Comparison of ENCODE assay signal across 11 cellular contexts in the genomic region with DNA sequence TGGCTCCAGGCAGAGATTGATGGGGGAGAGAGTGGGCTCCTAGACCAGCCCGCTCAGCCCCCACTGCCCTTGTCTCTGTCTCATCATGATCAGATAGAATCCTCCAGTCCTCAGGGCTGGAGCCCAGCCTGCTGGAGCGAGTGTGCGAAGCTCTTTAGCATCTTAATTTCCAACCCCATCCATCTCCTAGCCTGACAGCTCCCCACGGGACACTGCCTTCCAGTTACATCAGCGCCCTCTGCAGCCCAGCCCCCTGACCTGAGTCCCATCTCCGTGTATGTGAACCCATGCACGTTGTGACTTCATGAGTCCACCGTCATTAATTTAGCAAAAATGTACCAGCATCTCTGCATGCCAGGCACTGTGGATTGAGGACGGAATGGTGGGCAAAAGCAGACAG. TPM values are rescaled to one million over a fixed set of nuclear protein-coding genes. Genes with fewer than 3 reads are reported as not detected.
DNase-seq lines count a peak whose midpoint lies in the region; ATAC-seq, FAIRE-seq and TF ChIP-seq lines count a peak whose summit lies in the region.
"Had no signal": no experiment of that assay in that cellular context is flagged by ENCODE, and none has a peak within 500 bp of the region (broad histone marks: within the 10 kb centered on the region; RNA-seq: fewer than 3 reads in every experiment).

No MANE protein-coding gene starts in this region.

- TF ChIP-seq POLR2A in right lobe of liver (IDR thresholded peaks at IDR 0.05), result no peak

- peaks cover 10 to 13% (median 11%) of the 10 kb centered on the region in 3 donors for H3K4me1 Mint-ChIP-seq in T-cell

- ATAC-seq in right lobe of liver (peak; percentile 9 to 28 (median 18)), T-cell (replicated peaks in 1 of 4) (no peak)

- DNase-seq in D341Med (ENCODE audit: low spot score) (peak; percentile 72), WERI-Rb-1 (peak; percentile 92), right lobe of liver (no peak), superior temporal gyrus (ENCODE audit: extremely low spot score) (no peak), T-cell (no peak), HTR-8/SVneo (ENCODE audit: insufficient read length, low spot score) (no peak), SHP77 treated with DMSO at 0.1 percent for 48 hours (lab: John Stamatoyannopoulos, UW) (no peak)
- DNase-seq: GF-D8 had no signal

- no peaks in the 10 kb centered on the region for H3K36me3 Mint-ChIP-seq in T-cell

- no peak for FAIRE-seq in HTR-8/SVneo (lab: Jason Lieb, UNC)

- no peaks in the 10 kb centered on the region for H3K9me3 ChIP-seq in WERI-Rb-1 (ENCODE audit: severe bottlenecking)
- no peaks in the 10 kb centered on the region for H3K9me3 ChIP-seq in right lobe of liver

- TF ChIP-seq CTCF in WERI-Rb-1 (IDR thresholded peaks at IDR 0.05; ENCODE audit: low read depth, low read length) (peak; percentile 78), right lobe of liver (IDR thresholded peaks at IDR 0.05) (peak in 3 of 4 donors; percentile 12 to 22 (median 13))

- H3K9me3 Mint-ChIP-seq in T-cell, result no peaks in the 10 kb centered on the region
- H3K9me3 Mint-ChIP-seq: dendritic cell treated with granulocyte-macrophage colony-stimulating factor and Interleukin-4, amounts not matched to agents 40 ng/mL and 50 ng/mL, for 4 days had no signal

- H3K36me3 ChIP-seq in WERI-Rb-1 (peaks cover 3% of the 10 kb centered on the region), right lobe of liver (no peaks in the 10 kb centered on the region)

- peaks cover 0 to 4% (median 0%) of the 10 kb centered on the region in 4 donors for H3K4me1 ChIP-seq in right lobe of liver

- no peaks in the 10 kb centered on the region for H3K27me3 Mint-ChIP-seq in T-cell

- TF ChIP-seq EP300 in Ishikawa (IDR thresholded peaks at IDR 0.05; ENCODE audit: borderline replicate concordance), result no peak

- intact Hi-C loops in right lobe of liver (cut with DNase I), result loop anchor here (5.0 to 10.0 kb wide), 3 partner anchors 145 to 305 kb away; a partner anchor contains a TSS

- WGBS in right lobe of liver (ENCODE audit: insufficient coverage, low coverage, low lambda C conversion rate, missing lambda C conversion rate), result 27% methylated on average over 8 of the region's 9 CpGs

- H3K27ac ChIP-seq in WERI-Rb-1, result no peak overlapping the region
- no peak overlapping the region for H3K27ac ChIP-seq in right lobe of liver

- H3K27ac Mint-ChIP-seq in T-cell, result no peak overlapping the region
- H3K27ac Mint-ChIP-seq: dendritic cell treated with granulocyte-macrophage colony-stimulating factor and Interleukin-4, amounts not matched to agents 40 ng/mL and 50 ng/mL, for 4 days had no signal

- H3K27me3 ChIP-seq in WERI-Rb-1 (ENCODE audit: insufficient read depth, low read depth, severe bottlenecking) (no peaks in the 10 kb centered on the region), right lobe of liver (no peaks in the 10 kb centered on the region)

- H3K4me3 ChIP-seq in WERI-Rb-1 (ENCODE audit: low read depth, low read length) (no peak overlapping the region), right lobe of liver (no peak overlapping the region)
- H3K4me3 ChIP-seq: lung had no signal

- TF ChIP-seq RAD21 in Ishikawa (IDR thresholded peaks at IDR 0.05; ENCODE audit: low read depth), result peak; percentile 31

- POLR2A ChIA-PET in T-cell (lab: Charles Lee), result interaction anchor here in 1 of 2 donors (0.6 kb wide), 1 partner anchor 119 kb away, joined by 3 read pairs; no protein-coding TSS in a partner anchor

- no peak overlapping the region for H3K4me3 Mint-ChIP-seq in T-cell
- H3K4me3 Mint-ChIP-seq: dendritic cell treated with granulocyte-macrophage colony-stimulating factor and Interleukin-4, amounts not matched to agents 40 ng/mL and 50 ng/mL, for 4 days had no signal

- CTCF ChIA-PET in T-cell (lab: Charles Lee), result interaction anchor here in 1 of 2 donors (0.8 kb wide), 1 partner anchor 15 kb away, joined by 3 read pairs; no protein-coding TSS in a partner anchor

TF ChIP-seq in Ishikawa, 13 proteins besides CTCF, POLR2A, EP300 and RAD21:
- no peak for TF ChIP-seq CREB1 (IDR thresholded peaks at IDR 0.05; ENCODE audit: low read depth)

RNA-seq across cellular contexts. Expression of a gene that starts 2.1 kb away (rescaled TPM):
- total RNA-seq in right lobe of liver, result 1 to 10 TPM in 1 of 6 experiments, under 1 TPM in 3, not detected in 2; 0.63 to 2.1 (median 0.77) TPM
- not detected for total RNA-seq in T-cell

RNA-seq across cellular contexts. Expression of a gene that starts 4.5 kb away (rescaled TPM):
- total RNA-seq in right lobe of liver, result 10 to 100 TPM; 24.5 to 47.9 (median 29.9) TPM
- 10 to 100 TPM; 50.2 to 78.1 (median 75.7) TPM for total RNA-seq in T-cell

RNA-seq across cellular contexts. Expression of a gene that starts 15.5 kb away (rescaled TPM):
- total RNA-seq in right lobe of liver, result 100 to 1,000 TPM in 2 of 6 experiments, 10 to 100 TPM in 4; 52.4 to 124 (median 92.7) TPM
- total RNA-seq in T-cell, result 10 to 100 TPM; 13.9 to 22.9 (median 18.9) TPM

RNA-seq across cellular contexts. Expression of a gene that starts 40.7 kb away (rescaled TPM):
- total RNA-seq in right lobe of liver (not detected), T-cell (not detected)

RNA-seq across cellular contexts. Expression of a gene that starts 50.2 kb away (rescaled TPM):
- total RNA-seq in right lobe of liver, result 1 to 10 TPM in 1 of 6 experiments, under 1 TPM in 3, not detected in 2; 0.39 to 1.2 (median 0.86) TPM
- total RNA-seq in T-cell, result under 1 TPM in 4 of 5 donors, not detected in 1; 0.33 to 0.72 (median 0.39) TPM

Comparison
In these comparisons a context has a peak if more than half of its experiments do, and no peak if none do; other contexts are left out.
1. DNase-seq: peak in D341Med (single experiment) and WERI-Rb-1 (single experiment); none in right lobe of liver (0 of 3), superior temporal gyrus (single experiment), T-cell (0 of 34), HTR-8/SVneo (single experiment) and SHP77 treated with DMSO at 0.1 percent for 48 hours (single experiment).
2. ATAC-seq: peak in right lobe of liver (4 of 4); none in T-cell (0 of 4).